In genomic region chr11:125583496-125583895, GRCh38 we compare ENCODE assay signal across 15 cellular contexts.
"Had no signal": no experiment of that assay in that cellular context is flagged by ENCODE, and none has a peak within 500 bp of the region (broad histone marks: within the 10 kb centered on the region; RNA-seq: fewer than 3 reads in every experiment).

No MANE protein-coding gene starts in this region.

- H3K4me3 Mint-ChIP-seq: naive thymus-derived CD8-positive, alpha-beta T cell; nephron progenitor cell had no signal

- DNase-seq: dermis blood vessel endothelial cell; effector memory CD4-positive, alpha-beta T cell; erythroblast; esophagus squamous epithelium; foreskin melanocyte; mesendoderm; naive thymus-derived CD8-positive, alpha-beta T cell; nephron progenitor cell; stimulated activated CD4-positive, alpha-beta T cell treated with anti-CD3 and anti-CD28 coated beads, Interleukin-12 subunit alpha, Interleukin-12 subunit beta, amount 100 ng/mL, for 4 hours; stimulated activated CD4-positive, alpha-beta T cell treated with anti-CD3 and anti-CD28 coated beads, Interleukin-1b, Interleukin-23, amount 100 ng/mL, for 48 hours; stimulated activated CD4-positive, alpha-beta T cell treated with anti-CD3 and anti-CD28 coated beads, Interleukin-4, amount 100 ng/mL, for 1 hour; stimulated activated CD8-positive, alpha-beta memory T cell treated with anti-CD3 and anti-CD28 coated beads, Interleukin-4, amount 100 ng/mL, for 48 hours; stimulated activated naive CD4-positive, alpha-beta T cell treated with Interleukin-2 at 50 U/mL for 16 hours; transverse colon had no signal

- H3K27me3 Mint-ChIP-seq: naive thymus-derived CD8-positive, alpha-beta T cell had no signal

- H3K9me3 Mint-ChIP-seq: naive thymus-derived CD8-positive, alpha-beta T cell had no signal

- ATAC-seq: naive thymus-derived CD8-positive, alpha-beta T cell; sciatic nerve had no signal
